8 cellular contexts compared by ENCODE assay signal in the genomic region with DNA sequence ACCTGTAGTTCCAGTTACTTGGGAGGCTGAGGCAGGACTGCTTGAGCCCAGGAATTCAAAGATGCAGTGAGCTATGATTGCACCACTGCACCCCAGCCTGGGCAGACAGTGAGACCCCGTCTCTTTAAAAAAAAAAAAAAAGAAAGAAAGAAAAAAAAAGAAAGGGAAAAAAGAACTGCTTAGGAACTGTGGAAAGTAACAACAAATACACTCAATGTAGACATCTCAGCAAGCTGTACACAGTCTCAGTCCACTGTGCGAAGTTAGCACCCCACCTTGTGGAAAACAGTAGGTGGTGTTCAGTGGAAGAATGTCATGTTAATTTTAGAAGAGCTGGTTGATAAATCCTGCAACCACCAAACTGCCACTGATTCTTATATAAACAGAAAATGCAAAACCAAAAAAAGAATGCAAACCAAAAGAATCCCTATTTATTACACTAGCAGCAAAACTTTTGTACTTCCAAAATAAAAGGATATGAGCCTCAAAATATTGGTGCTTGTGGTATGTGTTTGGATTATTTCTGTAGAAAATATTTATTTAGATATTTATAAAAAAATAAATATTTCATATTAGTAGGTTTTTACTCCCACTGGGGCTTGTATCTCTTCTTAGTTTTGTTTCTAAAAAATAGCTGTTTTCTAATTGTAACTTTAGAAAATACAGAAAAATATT. TPM values are rescaled to one million over a fixed set of nuclear protein-coding genes. Genes with fewer than 3 reads are reported as not detected.
DNase-seq lines count a peak whose midpoint lies in the region; ATAC-seq and TF ChIP-seq lines count a peak whose summit lies in the region.

No MANE protein-coding gene starts in this region.

- POLR2A ChIA-PET in AG04449 (lab: Yijun Ruan, JAX) = interaction anchor here (0.7 to 1.4 kb wide), 4 partner anchors 115 to 186 kb away, joined by 3 to 16 read pairs (median 3); partner anchors contain the start of gene CNN3

- H3K36me3 ChIP-seq in Karpas-422 (ENCODE audit: insufficient read depth, low read length) (no peaks in the 10 kb centered on the region), RWPE2 (ENCODE audit: low read depth) (no peaks in the 10 kb centered on the region)

- H3K4me3 ChIP-seq in AG04449 (ENCODE audit: low read depth, low read length) (no peak overlapping the region), Karpas-422 (ENCODE audit: low read length) (no peak overlapping the region), RWPE2 (ENCODE audit: severe bottlenecking) (no peak overlapping the region), epithelial cell of proximal tubule (ENCODE audit: low read depth, low read length) (no peak overlapping the region)

- no peaks in the 10 kb centered on the region; the same call in 1 of the 2 replicates for H4K20me1 ChIP-seq in Karpas-422 (ENCODE audit: insufficient read depth, low read depth, low read length)

- DNase-seq in AG04449 (ENCODE audit: low read depth, low spot score) = peak; percentile 59
- peak; percentile 69 for DNase-seq in Karpas-422
- DNase-seq in RWPE2 (ENCODE audit: low spot score) = no peak
- DNase-seq in epithelial cell of proximal tubule (ENCODE audit: low read depth) = no peak
- peak; percentile 8 for DNase-seq in naive B cell

- H3K27me3 ChIP-seq in Karpas-422 (ENCODE audit: low read length) (no peaks in the 10 kb centered on the region), RWPE2 (ENCODE audit: insufficient read depth, poor library complexity, severe bottlenecking) (no peaks in the 10 kb centered on the region)

- no peak overlapping the region for H3K27ac ChIP-seq in Karpas-422 (ENCODE audit: low read length)
- H3K27ac ChIP-seq in RWPE2 (ENCODE audit: poor library complexity, severe bottlenecking) = no peak overlapping the region

- no peak overlapping the region for H3K4me2 ChIP-seq in Karpas-422 (ENCODE audit: low read depth, low read length, poor library complexity, severe bottlenecking)

- H3K27ac Mint-ChIP-seq in naive B cell = peak overlapping the region in 1 of 6 donors; percentile 63

- H3K9me3 ChIP-seq in Karpas-422 (ENCODE audit: low read length) = no peaks in the 10 kb centered on the region
- no peaks in the 10 kb centered on the region for H3K9me3 ChIP-seq in RWPE2 (ENCODE audit: severe bottlenecking)

- no peaks in the 10 kb centered on the region for H3K4me1 Mint-ChIP-seq in naive B cell

- H3K9ac ChIP-seq in Karpas-422 (ENCODE audit: low read length) = no peak overlapping the region

- H3K9me2 ChIP-seq in Karpas-422 (replicated peaks; ENCODE audit: insufficient read depth, low read length) = no peaks in the 10 kb centered on the region

- TF ChIP-seq CTCF in AG04449 (IDR thresholded peaks at IDR 0.05; ENCODE audit: insufficient read depth, low read length, missing control alignments) (peak; percentile 78), RWPE2 (IDR thresholded peaks at IDR 0.05; ENCODE audit: poor library complexity, severe bottlenecking) (peak; percentile 92), epithelial cell of proximal tubule (conservative IDR thresholded peaks at IDR 0.05; ENCODE audit: low read depth, low read length) (peak; percentile 90)

- H3K79me2 ChIP-seq in Karpas-422 (ENCODE audit: low read length) = no peaks in the 10 kb centered on the region

- H3K4me1 ChIP-seq in Karpas-422 (ENCODE audit: low read length) (peaks cover 3% of the 10 kb centered on the region; the same call in 1 of the 2 replicates), RWPE2 (ENCODE audit: insufficient read depth, poor library complexity, severe bottlenecking) (peaks cover 18% of the 10 kb centered on the region)

- no peak overlapping the region for H2AFZ ChIP-seq in Karpas-422 (ENCODE audit: low read length)

- H3K4me3 Mint-ChIP-seq in naive B cell = no peak overlapping the region

- H3K9me3 Mint-ChIP-seq in naive B cell = no peaks in the 10 kb centered on the region

- no peaks in the 10 kb centered on the region for H3K27me3 Mint-ChIP-seq in naive B cell

- no peaks in the 10 kb centered on the region for H3K36me3 Mint-ChIP-seq in naive B cell

- ATAC-seq in GM18499 (IDR thresholded peaks at IDR 0.05; ENCODE audit: insufficient read depth, unreplicated experiment) = peak; percentile 46
- ATAC-seq in RWPE2 (ENCODE audit: low read depth) = peak; percentile 64
- ATAC-seq in naive B cell (ENCODE audit: low read depth in 2 of 2) = peak; percentile 53 to 54
- ATAC-seq in HG02623 (IDR thresholded peaks at IDR 0.05; ENCODE audit: unreplicated experiment) = no peak
- no peak for ATAC-seq in GM18517 (IDR thresholded peaks at IDR 0.05; ENCODE audit: unreplicated experiment)

- CTCF ChIA-PET in AG04449 (lab: Yijun Ruan, JAX) = interaction anchor here (0.6 to 11.2 kb wide), 61 partner anchors 9 to 561 kb away, joined by 3 to 384 read pairs (median 5); partner anchors contain the start of genes ALG14, CNN3 and RWDD3

RNA-seq across cellular contexts. Expression of gene ALG14, which starts 31.1 kb away (rescaled TPM):
- total RNA-seq in Karpas-422 (2014; rRNA removed; shearing (Covaris generic); ENCODE audit: low replicate concordance) = 2.2 and 5.4 TPM in 2 replicates
- total RNA-seq in epithelial cell of proximal tubule = 1.1 and 1.7 TPM in 2 replicates
- polyA plus RNA-seq in naive B cell (ENCODE audit: low read depth in 6 of 6) = 10 to 100 TPM in 1 of 6 donors, 1 to 10 TPM in 5; 1.5 to 20.7 (median 6.0) TPM

Comparison
In these comparisons a context has a peak if more than half of its experiments do, and no peak if none do; other contexts are left out.
1. DNase-seq: peak in AG04449 (single experiment), Karpas-422 (single experiment) and naive B cell (single experiment); none in RWPE2 (single experiment) and epithelial cell of proximal tubule (single experiment).
2. ATAC-seq: peak in GM18499 (single experiment), RWPE2 (single experiment) and naive B cell (2 of 2); none in HG02623 (single experiment) and GM18517 (single experiment).
3. Peak in every context shown above with its lines, with median percentiles within 50 percentile points of each other: CTCF ChIP-seq.